Comparison of ENCODE assay signal across 1 cellular context in genomic region chr21:22900511-22900910, GRCh38.
TF ChIP-seq lines count a peak whose summit lies in the region.

No MANE protein-coding gene starts in this region.

TF ChIP-seq in GM23338, 12 proteins besides CTCF, POLR2A, EP300 and RAD21 (continued from another document):
- no peak for TF ChIP-seq ZNF462 (CRISPR knock-in tag; IDR thresholded peaks at IDR 0.05)
- TF ChIP-seq CREB1 (CRISPR knock-in tag; IDR thresholded peaks at IDR 0.05; ENCODE audit: low read depth), result no peak
- TF ChIP-seq ZNF331 (CRISPR knock-in tag; IDR thresholded peaks at IDR 0.05; ENCODE audit: low read depth), result no peak
- no peak for TF ChIP-seq EZH2phosphoT487 (IDR thresholded peaks at IDR 0.05; ENCODE audit: unreplicated experiment)
- TF ChIP-seq, protein P1, sequence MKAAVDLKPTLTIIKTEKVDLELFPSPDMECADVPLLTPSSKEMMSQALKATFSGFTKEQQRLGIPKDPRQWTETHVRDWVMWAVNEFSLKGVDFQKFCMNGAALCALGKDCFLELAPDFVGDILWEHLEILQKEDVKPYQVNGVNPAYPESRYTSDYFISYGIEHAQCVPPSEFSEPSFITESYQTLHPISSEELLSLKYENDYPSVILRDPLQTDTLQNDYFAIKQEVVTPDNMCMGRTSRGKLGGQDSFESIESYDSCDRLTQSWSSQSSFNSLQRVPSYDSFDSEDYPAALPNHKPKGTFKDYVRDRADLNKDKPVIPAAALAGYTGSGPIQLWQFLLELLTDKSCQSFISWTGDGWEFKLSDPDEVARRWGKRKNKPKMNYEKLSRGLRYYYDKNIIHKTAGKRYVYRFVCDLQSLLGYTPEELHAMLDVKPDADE (IDR thresholded peaks at IDR 0.05), result no peak
- TF ChIP-seq POLR2AphosphoS5 (IDR thresholded peaks at IDR 0.05; ENCODE audit: low read depth), result no peak
- TF ChIP-seq EZH2 (IDR thresholded peaks at IDR 0.05; ENCODE audit: low read depth, unreplicated experiment), result no peak
- TF ChIP-seq NANOG (IDR thresholded peaks at IDR 0.05; ENCODE audit: borderline replicate concordance), result no peak
- TF ChIP-seq JUNB (IDR thresholded peaks at IDR 0.05; ENCODE audit: unreplicated experiment), result no peak
- no peak for TF ChIP-seq STAT1 (IDR thresholded peaks at IDR 0.05; ENCODE audit: unreplicated experiment)
- no peak for TF ChIP-seq ZNF114 (CRISPR knock-in tag; IDR thresholded peaks at IDR 0.05)
